In genomic region chr16:75079346-75079926, GRCh38 we compare ENCODE assay signal across 2 cellular contexts.
TF ChIP-seq lines count a peak whose summit lies in the region.

No MANE protein-coding gene starts in this region.

TF ChIP-seq in SK-N-SH, 30 proteins besides CTCF, POLR2A, EP300 and RAD21 (continued from another document):
- TF ChIP-seq REST (IDR thresholded peaks at IDR 0.05; ENCODE audit: low read depth, low read length) (no peak), SMC3 (IDR thresholded peaks at IDR 0.05; ENCODE audit: low read depth, low read length) (no peak), POLR2AphosphoS5 (IDR thresholded peaks at IDR 0.05; ENCODE audit: low read depth, low read length) (no peak), NRF1 (IDR thresholded peaks at IDR 0.05; ENCODE audit: low read depth, low read length) (no peak), EZH2phosphoT487 (IDR thresholded peaks at IDR 0.05; ENCODE audit: borderline replicate concordance, low read depth) (no peak), GATA2 (CRISPR knock-in tag; IDR thresholded peaks at IDR 0.05) (no peak)

TF ChIP-seq in SK-N-SH treated with all-trans-retinoic acid at 6 μM for 48 hours, 23 proteins besides CTCF, POLR2A, EP300 and RAD21:
- no peak for TF ChIP-seq TSHZ2 (CRISPR knock-in tag; IDR thresholded peaks at IDR 0.05)
- TF ChIP-seq ZFP3 (CRISPR knock-in tag; IDR thresholded peaks at IDR 0.05), result no peak
- TF ChIP-seq PPARA (CRISPR knock-in tag; IDR thresholded peaks at IDR 0.05; ENCODE audit: borderline replicate concordance), result no peak
- TF ChIP-seq PATZ1 (CRISPR knock-in tag; IDR thresholded peaks at IDR 0.05; ENCODE audit: borderline replicate concordance), result no peak
- no peak for TF ChIP-seq SNAI2 (CRISPR knock-in tag; IDR thresholded peaks at IDR 0.05)
- no peak for TF ChIP-seq ZC3H10 (CRISPR knock-in tag; IDR thresholded peaks at IDR 0.05)
